In genomic region chr1:115524211-115524610, GRCh38 we compare ENCODE assay signal across 20 cellular contexts.
DNase-seq lines count a peak whose midpoint lies in the region; ATAC-seq and TF ChIP-seq lines count a peak whose summit lies in the region.
"Had no signal": no experiment of that assay in that cellular context is flagged by ENCODE, and none has a peak within 500 bp of the region (broad histone marks: within the 10 kb centered on the region; RNA-seq: fewer than 3 reads in every experiment).

No MANE protein-coding gene starts in this region.

- CTCF ChIA-PET in activated CD8-positive, alpha-beta T cell treated with anti-CD3 and anti-CD28 coated beads, Interleukin-2, amount 10 ng/mL, durations not matched to agents 7 days and 5 days (lab: Charles Lee) = no interaction called here

- no peaks in the 10 kb centered on the region for H3K9me2 ChIP-seq in Loucy (replicated peaks; ENCODE audit: low read depth, low read length)

- peak overlapping the region; percentile 57 for H2AFZ ChIP-seq in Loucy (ENCODE audit: low read length)

- H3K9me3 Mint-ChIP-seq in activated CD8-positive, alpha-beta T cell treated with anti-CD3 and anti-CD28 coated beads, Interleukin-2, amount 10 ng/mL, durations not matched to agents 7 days and 5 days (ENCODE audit: insufficient read depth) = no peaks in the 10 kb centered on the region

- no peaks in the 10 kb centered on the region for H4K20me1 ChIP-seq in Loucy (ENCODE audit: insufficient read depth, low read length, poor library complexity, severe bottlenecking)
- H4K20me1 ChIP-seq: BLaER1 had no signal

- intact Hi-C loops in left lung (cut with DNase I) = no loop called here

- peak; percentile 4 for DNase-seq in DMS53 treated with DMSO at 0.1 percent for 48 hours (lab: John Stamatoyannopoulos, UW; ENCODE audit: unreplicated experiment)
- peak; percentile 65 for DNase-seq in epithelial cell of prostate (ENCODE audit: low read depth, low spot score)
- DNase-seq in left lung = no peak
- no peak for DNase-seq in SHP77 treated with DMSO at 0.1 percent for 48 hours (lab: John Stamatoyannopoulos, UW)
- DNase-seq in activated CD8-positive, alpha-beta T cell treated with anti-CD3 and anti-CD28 coated beads, Interleukin-2, amount 10 ng/mL, durations not matched to agents 7 days and 5 days = no peak
- DNase-seq: CD4-positive, alpha-beta memory T cell; DMS79; H9; IMR-90; Karpas-422; MG63; NCI-H1092; NCI-H1436 treated with DMSO at 0.1 percent for 48 hours; NCI-H2081; NCI-H510A; NCI-H774; SJCRH30 had no signal

- H3K4me3 ChIP-seq in Loucy (ENCODE audit: low read length, poor library complexity, severe bottlenecking) = no peak overlapping the region
- no peak overlapping the region for H3K4me3 ChIP-seq in left lung
- H3K4me3 ChIP-seq: BLaER1, MG63, SJCRH30 had no signal

- H3K27me3 Mint-ChIP-seq in activated CD8-positive, alpha-beta T cell treated with anti-CD3 and anti-CD28 coated beads, Interleukin-2, amount 10 ng/mL, durations not matched to agents 7 days and 5 days (ENCODE audit: low read depth) = peaks cover under 1% of the 10 kb centered on the region

- POLR2A ChIA-PET in activated CD8-positive, alpha-beta T cell treated with anti-CD3 and anti-CD28 coated beads, Interleukin-2, amount 10 ng/mL, durations not matched to agents 7 days and 5 days (lab: Charles Lee) = no interaction called here

- H3K36me3 ChIP-seq in Loucy (ENCODE audit: insufficient read depth, low read length) (no peaks in the 10 kb centered on the region), left lung (no peaks in the 10 kb centered on the region)
- H3K36me3 ChIP-seq: BLaER1, MG63, SJCRH30 had no signal

- TF ChIP-seq CTCF in Loucy (conservative IDR thresholded peaks at IDR 0.05; ENCODE audit: low read length) (no peak), left lung (IDR thresholded peaks at IDR 0.05) (no peak)

- H3K4me1 Mint-ChIP-seq in activated CD8-positive, alpha-beta T cell treated with anti-CD3 and anti-CD28 coated beads, Interleukin-2, amount 10 ng/mL, durations not matched to agents 7 days and 5 days (ENCODE audit: low read depth) = no peaks in the 10 kb centered on the region

- no peak overlapping the region for H3K9ac ChIP-seq in Loucy (ENCODE audit: low read depth, low read length, poor library complexity, severe bottlenecking)
- H3K9ac ChIP-seq: BLaER1 had no signal

- no peak overlapping the region for H3K4me2 ChIP-seq in Loucy (ENCODE audit: low read depth, low read length, poor library complexity, severe bottlenecking)
- H3K4me2 ChIP-seq: BLaER1 had no signal

- ATAC-seq in left lung (peak; percentile 19), GM21529 (IDR thresholded peaks at IDR 0.05; ENCODE audit: unreplicated experiment) (no peak)
- ATAC-seq in activated CD8-positive, alpha-beta T cell treated with anti-CD3 and anti-CD28 coated beads, Interleukin-2, amount 10 ng/mL, durations not matched to agents 7 days and 5 days = no peak

- H3K79me2 ChIP-seq in Loucy (ENCODE audit: insufficient read depth, low read length) = peaks cover 25% of the 10 kb centered on the region; the same call in 1 of the 2 replicates

- peaks cover 55% of the 10 kb centered on the region for H3K4me1 ChIP-seq in Loucy (ENCODE audit: insufficient read depth, low read length, poor library complexity, severe bottlenecking)
- no peaks in the 10 kb centered on the region for H3K4me1 ChIP-seq in left lung
- H3K4me1 ChIP-seq: BLaER1, SJCRH30 had no signal

- H3F3A ChIP-seq in Loucy (ENCODE audit: low read depth) = no peaks in the 10 kb centered on the region

- H3K4me3 Mint-ChIP-seq in activated CD8-positive, alpha-beta T cell treated with anti-CD3 and anti-CD28 coated beads, Interleukin-2, amount 10 ng/mL, durations not matched to agents 7 days and 5 days = no peak overlapping the region
- H3K4me3 Mint-ChIP-seq: CD4-positive, alpha-beta memory T cell; H9 had no signal

- H3K9me3 ChIP-seq in Loucy (ENCODE audit: insufficient read depth, low read depth, low read length) = no peaks in the 10 kb centered on the region
- no peaks in the 10 kb centered on the region for H3K9me3 ChIP-seq in left lung
- H3K9me3 ChIP-seq: BLaER1, SJCRH30 had no signal

- H3K36me3 Mint-ChIP-seq in activated CD8-positive, alpha-beta T cell treated with anti-CD3 and anti-CD28 coated beads, Interleukin-2, amount 10 ng/mL, durations not matched to agents 7 days and 5 days (ENCODE audit: low read depth) = no peaks in the 10 kb centered on the region
- H3K36me3 Mint-ChIP-seq: CD4-positive, alpha-beta memory T cell had no signal

- H3K27ac ChIP-seq in epithelial cell of prostate = peak overlapping the region; percentile 93
- no peak overlapping the region for H3K27ac ChIP-seq in left lung
- H3K27ac ChIP-seq: BLaER1, SJCRH30 had no signal

- H3K27ac Mint-ChIP-seq in activated CD8-positive, alpha-beta T cell treated with anti-CD3 and anti-CD28 coated beads, Interleukin-2, amount 10 ng/mL, durations not matched to agents 7 days and 5 days = no peak overlapping the region
- H3K27ac Mint-ChIP-seq: CD4-positive, alpha-beta memory T cell; H9 had no signal

- H3K27me3 ChIP-seq in Loucy (ENCODE audit: insufficient read depth, low read length, poor library complexity, severe bottlenecking) (no peaks in the 10 kb centered on the region), left lung (no peaks in the 10 kb centered on the region)
- H3K27me3 ChIP-seq: BLaER1, MG63, SJCRH30 had no signal

Comparison
In these comparisons a context has a peak if more than half of its experiments do, and no peak if none do; other contexts are left out.
1. DNase-seq: peak in DMS53 treated with DMSO at 0.1 percent for 48 hours (single experiment) and epithelial cell of prostate (single experiment); none in left lung (0 of 2), SHP77 treated with DMSO at 0.1 percent for 48 hours (single experiment) and activated CD8-positive, alpha-beta T cell treated with anti-CD3 and anti-CD28 coated beads, Interleukin-2, amount 10 ng/mL, durations not matched to agents 7 days and 5 days (single experiment).